1 cellular context compared by ENCODE assay signal in genomic region chr6:26054937-26055669, GRCh38.
A peak's percentile ranks its signal among the peaks of the same experiment; 100 is the strongest.
TF ChIP-seq lines count a peak whose summit lies in the region.

No MANE protein-coding gene starts in this region.

TF ChIP-seq in HepG2, 621 proteins besides CTCF, POLR2A, EP300 and RAD21 (continued from another document and continues in another):
- no peak for TF ChIP-seq KIAA2018 (CRISPR knock-in tag; IDR thresholded peaks at IDR 0.05; ENCODE audit: borderline replicate concordance)
- no peak for TF ChIP-seq SP140L (CRISPR knock-in tag; IDR thresholded peaks at IDR 0.05; ENCODE audit: borderline replicate concordance)
- TF ChIP-seq ZNF780A (CRISPR knock-in tag; IDR thresholded peaks at IDR 0.05): no peak
- TF ChIP-seq ZBTB20 (CRISPR knock-in tag; IDR thresholded peaks at IDR 0.05; ENCODE audit: borderline replicate concordance, low read depth): no peak
- TF ChIP-seq SP2 (CRISPR knock-in tag; IDR thresholded peaks at IDR 0.05): peak; percentile 39; the same call in 1 of the 2 replicates
- peak; percentile 73; the same call in 1 of the 2 replicates for TF ChIP-seq SPEN (CRISPR knock-in tag; IDR thresholded peaks at IDR 0.05; ENCODE audit: low read depth)
- TF ChIP-seq ZNF362 (CRISPR knock-in tag; IDR thresholded peaks at IDR 0.05; ENCODE audit: borderline replicate concordance): peak; percentile 82
- TF ChIP-seq ARID2 (CRISPR knock-in tag; IDR thresholded peaks at IDR 0.05; ENCODE audit: borderline replicate concordance): peak; percentile 76; the same call in 1 of the 2 replicates
- peak; percentile 59; the same call in 1 of the 2 replicates for TF ChIP-seq ZNF501 (CRISPR knock-in tag; IDR thresholded peaks at IDR 0.05)
- peak; percentile 88 for TF ChIP-seq ARID5B (CRISPR knock-in tag; IDR thresholded peaks at IDR 0.05)
- TF ChIP-seq HNRNPLL (IDR thresholded peaks at IDR 0.05; ENCODE audit: low read depth, low read length, poor library complexity, severe bottlenecking): no peak
- 0 out of 2 replicates have a peak, but pooled peaks have one; percentile 46 for TF ChIP-seq ZNF709 (CRISPR knock-in tag; IDR thresholded peaks at IDR 0.05)
- TF ChIP-seq HMGXB3 (CRISPR knock-in tag; IDR thresholded peaks at IDR 0.05; ENCODE audit: borderline replicate concordance): peak; percentile 98
- peak; percentile 54; the same call in 1 of the 2 replicates for TF ChIP-seq MAX (IDR thresholded peaks at IDR 0.05)
- no peak for TF ChIP-seq NR1H2 (CRISPR knock-in tag; IDR thresholded peaks at IDR 0.05; ENCODE audit: borderline replicate concordance, low read depth)
- peak; percentile 52; the same call in 1 of the 2 replicates for TF ChIP-seq ZNF777 (CRISPR knock-in tag; IDR thresholded peaks at IDR 0.05)
- TF ChIP-seq ZNF703 (CRISPR knock-in tag; IDR thresholded peaks at IDR 0.05; ENCODE audit: borderline replicate concordance): peak; percentile 77
- TF ChIP-seq KDM6A (CRISPR knock-in tag; IDR thresholded peaks at IDR 0.05; ENCODE audit: low read depth): no peak
- TF ChIP-seq ZNF432 (CRISPR knock-in tag; IDR thresholded peaks at IDR 0.05; ENCODE audit: borderline replicate concordance): no peak
- no peak for TF ChIP-seq ZNF180 (CRISPR knock-in tag; IDR thresholded peaks at IDR 0.05; ENCODE audit: borderline replicate concordance, low read depth)
- peak; percentile 30 for TF ChIP-seq ZNF781 (CRISPR knock-in tag; IDR thresholded peaks at IDR 0.05; ENCODE audit: borderline replicate concordance, not compliant biosample characterization)
- TF ChIP-seq NFATC3 (CRISPR knock-in tag; IDR thresholded peaks at IDR 0.05): no peak
- no peak for TF ChIP-seq ZNF230 (CRISPR knock-in tag; IDR thresholded peaks at IDR 0.05)
- no peak for TF ChIP-seq GPBP1L1 (CRISPR knock-in tag; IDR thresholded peaks at IDR 0.05)
- 0 out of 2 replicates have a peak, but pooled peaks have one; percentile 26 for TF ChIP-seq ZMYM4 (CRISPR knock-in tag; IDR thresholded peaks at IDR 0.05)
- peak; percentile 87 for TF ChIP-seq POGZ (CRISPR knock-in tag; IDR thresholded peaks at IDR 0.05)
- TF ChIP-seq ZNF256 (CRISPR knock-in tag; conservative IDR thresholded peaks at IDR 0.05): 0 out of 2 replicates have a peak, but pooled peaks have one; percentile 40
- no peak; the same call in 1 of the 2 replicates for TF ChIP-seq ZNF317 (CRISPR knock-in tag; IDR thresholded peaks at IDR 0.05)
- no peak; the same call in 1 of the 2 replicates for TF ChIP-seq ZNF552 (CRISPR knock-in tag; IDR thresholded peaks at IDR 0.05; ENCODE audit: borderline replicate concordance)
- no peak for TF ChIP-seq ZNF512 (CRISPR knock-in tag; IDR thresholded peaks at IDR 0.05)
- peak; percentile 75; the same call in 1 of the 2 replicates for TF ChIP-seq CHD4 (IDR thresholded peaks at IDR 0.05; ENCODE audit: borderline replicate concordance, low read length)
- TF ChIP-seq ZNF644 (CRISPR knock-in tag; IDR thresholded peaks at IDR 0.05; ENCODE audit: low read depth): peak; percentile 73; the same call in 1 of the 2 replicates
- TF ChIP-seq ARNT (IDR thresholded peaks at IDR 0.05): no peak
- TF ChIP-seq FOXC1 (CRISPR knock-in tag; IDR thresholded peaks at IDR 0.05; ENCODE audit: borderline replicate concordance): no peak
